In the genomic region with DNA sequence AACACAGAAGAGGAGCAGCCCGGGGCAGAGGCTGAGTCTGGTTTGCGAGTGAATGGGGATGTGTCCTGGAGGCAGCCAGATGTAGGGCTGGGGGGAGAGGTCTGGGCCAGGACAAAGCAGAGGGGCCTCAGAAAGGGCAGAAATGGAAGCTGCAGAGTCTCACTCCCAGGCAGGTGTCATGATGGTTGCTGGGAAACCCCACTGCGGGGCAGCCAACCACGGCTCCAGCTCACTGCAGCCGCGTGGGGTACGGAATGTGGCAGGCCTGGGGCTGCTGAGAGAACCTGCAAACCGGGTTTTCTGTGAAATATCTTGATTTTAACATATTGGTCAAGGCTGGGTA, we compare ENCODE assay signal across 15 cellular contexts. TPM values are rescaled to one million over a fixed set of nuclear protein-coding genes. Genes with fewer than 3 reads are reported as not detected.
A peak's percentile ranks its signal among the peaks of the same experiment; 100 is the strongest.
DNase-seq lines count a peak whose midpoint lies in the region; ATAC-seq, FAIRE-seq and TF ChIP-seq lines count a peak whose summit lies in the region.
"Had no signal": no experiment of that assay in that cellular context is flagged by ENCODE, and none has a peak within 500 bp of the region (broad histone marks: within the 10 kb centered on the region; RNA-seq: fewer than 3 reads in every experiment).

No MANE protein-coding gene starts in this region.

- TF ChIP-seq CTCF in WERI-Rb-1 (IDR thresholded peaks at IDR 0.05; ENCODE audit: low read depth, low read length) (no peak), HepG2 (CRISPR knock-in tag; IDR thresholded peaks at IDR 0.05) (no peak)

- intact Hi-C loops in HepG2 (cut with micrococcal nuclease; ENCODE audit: unreplicated experiment) = no loop called here

- no peaks in the 10 kb centered on the region for H3K79me2 ChIP-seq in HepG2 (ENCODE audit: insufficient read depth, low read length)

- H3K27me3 Mint-ChIP-seq in activated T-cell treated with anti-CD3 and anti-CD28 coated beads, Interleukin-2, amount 50 U/mL, for 4 hours (ENCODE audit: low read depth) = peaks cover 5% of the 10 kb centered on the region
- peaks cover 15 to 40% of the 10 kb centered on the region in 2 donors for H3K27me3 Mint-ChIP-seq in stimulated activated naive B cell treated with anti-CD40 and anti-IgM and Interleukin-4, amounts not matched to agents 10 μg/mL and 1 μg/mL and 100 μg/mL, for 72 hours

- H3K27ac ChIP-seq in WERI-Rb-1 = no peak overlapping the region
- no peak overlapping the region for H3K27ac ChIP-seq in HepG2 (ENCODE audit: extremely low read length, insufficient read depth, low read length)

- TF ChIP-seq EP300 in HepG2 (IDR thresholded peaks at IDR 0.05; ENCODE audit: low read depth in 2 of 2, low read length in 2 of 2) = no peak
- TF ChIP-seq EP300 in HepG2 (CRISPR knock-in tag; IDR thresholded peaks at IDR 0.05; ENCODE audit: borderline replicate concordance) = no peak

- H2AFZ ChIP-seq in HepG2 (ENCODE audit: low read length) = no peak overlapping the region

- H4K20me1 ChIP-seq in HepG2 (ENCODE audit: insufficient read depth, low read length) = no peaks in the 10 kb centered on the region

- TF ChIP-seq RAD21 in HepG2 (CRISPR knock-in tag; IDR thresholded peaks at IDR 0.05) = no peak

- TF ChIP-seq POLR2A in HepG2 (IDR thresholded peaks at IDR 0.05; ENCODE audit: insufficient read depth in 1 of 2, low read depth in 2 of 2, low read length in 2 of 2) = no peak

- no peak overlapping the region for H3K4me2 ChIP-seq in HepG2 (ENCODE audit: low read depth, low read length)

- peak overlapping the region in 1 of 2 donors; percentile 73 for H3K27ac Mint-ChIP-seq in activated naive CD4-positive, alpha-beta T cell treated with anti-CD3 and anti-CD28 coated beads, Interleukin-2, amount 50 U/mL, for 72 hours
- H3K27ac Mint-ChIP-seq in stimulated activated naive B cell treated with anti-CD40 and anti-IgM and Interleukin-4, amounts not matched to agents 10 μg/mL and 1 μg/mL and 100 μg/mL, for 72 hours = no peak overlapping the region
- H3K27ac Mint-ChIP-seq: activated CD4-positive, alpha-beta memory T cell treated with anti-CD3 and anti-CD28 coated beads for 36 hours had no signal

- no peak overlapping the region for H3K9ac ChIP-seq in HepG2 (ENCODE audit: insufficient read depth, low read depth, low read length)

- no peaks in the 10 kb centered on the region for H3K27me3 ChIP-seq in WERI-Rb-1 (ENCODE audit: insufficient read depth, low read depth, severe bottlenecking)
- H3K27me3 ChIP-seq in HepG2 (ENCODE audit: control insufficient read depth in 1 of 2, insufficient read depth in 2 of 2, low read length in 2 of 2) = peaks cover 6 to 65% of the 10 kb centered on the region in 2 experiments

- no peak overlapping the region for H3K4me3 ChIP-seq in WERI-Rb-1 (ENCODE audit: low read depth, low read length)
- no peak overlapping the region for H3K4me3 ChIP-seq in HepG2 (replicated peaks in 1 of 3; ENCODE audit: insufficient read depth in 1 of 3, low read depth in 2 of 3, low read length in 3 of 3)
- H3K4me3 ChIP-seq: skin epidermis had no signal

- DNase-seq in activated T-cell treated with anti-CD3 and anti-CD28 coated beads, Interleukin-2, amount 50 U/mL, for 4 hours = no peak
- no peak for DNase-seq in activated T-cell treated with anti-CD3 and anti-CD28 coated beads, Interleukin-2, amount 50 U/mL, for 1 hour
- no peak for DNase-seq in activated naive CD4-positive, alpha-beta T cell treated with anti-CD3 and anti-CD28 coated beads, Interleukin-2, amount 50 U/mL, for 72 hours (ENCODE audit: low spot score in 2 of 2)
- no peak for DNase-seq in stimulated activated naive B cell treated with anti-CD40 and anti-IgM and Interleukin-4, amounts not matched to agents 10 μg/mL and 1 μg/mL and 100 μg/mL, for 72 hours
- DNase-seq in WERI-Rb-1 = no peak
- DNase-seq in SHP77 treated with DMSO at 0.1 percent for 48 hours (lab: John Stamatoyannopoulos, UW) = no peak
- no peak for DNase-seq in HepG2 (ENCODE audit: low spot score)
- DNase-seq: activated CD4-positive, alpha-beta memory T cell treated with anti-CD3 and anti-CD28 coated beads for 36 hours; kidney glomerular epithelial cell; NCI-H1417 had no signal

- H3K36me3 ChIP-seq in WERI-Rb-1 (peaks cover 3% of the 10 kb centered on the region; the same call in 1 of the 2 replicates), HepG2 (replicated peaks in 1 of 2; ENCODE audit: control insufficient read depth in 1 of 2, insufficient read depth in 2 of 2, low read length in 2 of 2) (no peaks in the 10 kb centered on the region)

- H3K9me3 ChIP-seq in WERI-Rb-1 (ENCODE audit: severe bottlenecking) (no peaks in the 10 kb centered on the region), HepG2 (ENCODE audit: low read length) (no peaks in the 10 kb centered on the region)

- CTCF ChIA-PET in HepG2 (lab: Yijun Ruan, JAX; ENCODE audit: low intra/inter-chr PET ratio, low total read pairs) = no interaction called here

- H3K4me1 Mint-ChIP-seq in activated T-cell treated with anti-CD3 and anti-CD28 coated beads, Interleukin-2, amount 50 U/mL, for 4 hours (ENCODE audit: low read depth) = peaks cover 45% of the 10 kb centered on the region
- H3K4me1 Mint-ChIP-seq in stimulated activated naive B cell treated with anti-CD40 and anti-IgM and Interleukin-4, amounts not matched to agents 10 μg/mL and 1 μg/mL and 100 μg/mL, for 72 hours = peaks cover 38 to 70% of the 10 kb centered on the region in 2 donors

- H3K4me3 Mint-ChIP-seq in activated T-cell treated with anti-CD3 and anti-CD28 coated beads, Interleukin-2, amount 50 U/mL, for 4 hours = no peak overlapping the region
- H3K4me3 Mint-ChIP-seq in stimulated activated naive B cell treated with anti-CD40 and anti-IgM and Interleukin-4, amounts not matched to agents 10 μg/mL and 1 μg/mL and 100 μg/mL, for 72 hours = peak overlapping the region; percentile 47 to 61
- H3K4me3 Mint-ChIP-seq: activated CD4-positive, alpha-beta memory T cell treated with anti-CD3 and anti-CD28 coated beads for 36 hours; neural crest cell had no signal

- no TSS peak for BruUV-seq in HepG2 (replicated peaks; lab: Mats Ljungman, UMichigan)

- no peaks in the 10 kb centered on the region for H3K9me3 Mint-ChIP-seq in activated T-cell treated with anti-CD3 and anti-CD28 coated beads, Interleukin-2, amount 50 U/mL, for 4 hours
- H3K9me3 Mint-ChIP-seq in activated naive CD4-positive, alpha-beta T cell treated with anti-CD3 and anti-CD28 coated beads, Interleukin-2, amount 50 U/mL, for 72 hours = no peaks in the 10 kb centered on the region
- no peaks in the 10 kb centered on the region for H3K9me3 Mint-ChIP-seq in stimulated activated naive B cell treated with anti-CD40 and anti-IgM and Interleukin-4, amounts not matched to agents 10 μg/mL and 1 μg/mL and 100 μg/mL, for 72 hours
- H3K9me3 Mint-ChIP-seq: activated CD4-positive, alpha-beta memory T cell treated with anti-CD3 and anti-CD28 coated beads for 36 hours; neural crest cell had no signal

- H3K36me3 Mint-ChIP-seq in activated T-cell treated with anti-CD3 and anti-CD28 coated beads, Interleukin-2, amount 50 U/mL, for 4 hours (ENCODE audit: insufficient read depth) = no peaks in the 10 kb centered on the region
- H3K36me3 Mint-ChIP-seq in activated naive CD4-positive, alpha-beta T cell treated with anti-CD3 and anti-CD28 coated beads, Interleukin-2, amount 50 U/mL, for 72 hours = no peaks in the 10 kb centered on the region
- peaks cover 0 to 4% of the 10 kb centered on the region in 2 donors for H3K36me3 Mint-ChIP-seq in stimulated activated naive B cell treated with anti-CD40 and anti-IgM and Interleukin-4, amounts not matched to agents 10 μg/mL and 1 μg/mL and 100 μg/mL, for 72 hours
- H3K36me3 Mint-ChIP-seq: activated CD4-positive, alpha-beta memory T cell treated with anti-CD3 and anti-CD28 coated beads for 36 hours had no signal

- in situ Hi-C loops in HepG2 (cut with HindIII; ENCODE audit: extremely low pct_ligation_motif_present, low pct_unique_long_range_greater_than_20kb) = no loop called here

- peaks cover 34% of the 10 kb centered on the region for H3K4me1 ChIP-seq in HepG2 (ENCODE audit: insufficient read depth, low read length)

- ATAC-seq in activated T-cell treated with anti-CD3 and anti-CD28 coated beads, Interleukin-2, amount 50 U/mL, for 4 hours = peak; percentile 41 to 50
- ATAC-seq in HG02642 (IDR thresholded peaks at IDR 0.05; ENCODE audit: poor library complexity, unreplicated experiment) (peak; percentile 40), HepG2 (no peak)
- ATAC-seq in activated naive CD4-positive, alpha-beta T cell treated with anti-CD3 and anti-CD28 coated beads, Interleukin-2, amount 50 U/mL, for 72 hours = peak; percentile 10 to 19
- peak; percentile 38 to 44 for ATAC-seq in stimulated activated naive B cell treated with anti-CD40 and anti-IgM and Interleukin-4, amounts not matched to agents 10 μg/mL and 1 μg/mL and 100 μg/mL, for 72 hours (replicated peaks)

- no peak for FAIRE-seq in HepG2 (lab: Jason Lieb, UNC)
- FAIRE-seq: astrocyte, frontal cortex had no signal

- WGBS in HepG2 (ENCODE audit: low lambda C conversion rate) = 79% methylated on average over 8 of the region's 8 CpGs

- POLR2A ChIA-PET in HepG2 (lab: Yijun Ruan, JAX) = no interaction called here

RNA-seq across cellular contexts. Expression of a gene that starts 57.8 kb away (rescaled TPM):
- total RNA-seq in activated T-cell treated with anti-CD3 and anti-CD28 coated beads, Interleukin-2, amount 50 U/mL, for 4 hours = 10 to 100 TPM; 60.3 to 66.8 (median 63.0) TPM
- 10 to 100 TPM; 33.7 to 80.2 TPM for total RNA-seq in activated naive CD4-positive, alpha-beta T cell treated with anti-CD3 and anti-CD28 coated beads, Interleukin-2, amount 50 U/mL, for 72 hours
- total RNA-seq in HepG2 (2016; rRNA removed; fragmentation: Illumina TruSeq; extraction: Trizol) = 46.7 and 55.0 TPM in 2 replicates
- total RNA-seq in HepG2 (2016; cell fraction: cytosol; rRNA removed; fragmentation: Illumina TruSeq; extraction: Trizol; ENCODE audit: low read depth) = 9.5 and 12.3 TPM in 2 replicates
- total RNA-seq in HepG2 (2016; cell fraction: insoluble cytoplasmic fraction; rRNA removed; fragmentation: Illumina TruSeq; extraction: Trizol) = 45.8 and 52.4 TPM in 2 replicates
- total RNA-seq in HepG2 (2016; cell fraction: membrane; rRNA removed; fragmentation: Illumina TruSeq; extraction: Trizol) = 18.9 and 20.2 TPM in 2 replicates
- 51.3 and 66.0 TPM in 2 replicates for total RNA-seq in HepG2 (2016; cell fraction: nucleus; rRNA removed; fragmentation: Illumina TruSeq; extraction: Trizol)
- polyA plus RNA-seq in HepG2 (2011; rRNA removed) = 47.5 and 53.5 TPM in 2 replicates
- 35.5 and 39.1 TPM in 2 replicates for polyA plus RNA-seq in HepG2 (2011; cell fraction: cytosol; rRNA removed)
- polyA plus RNA-seq in HepG2 (2011; cell fraction: nucleus; rRNA removed) = 268 and 334 TPM in 2 replicates
- 28.1 and 39.6 TPM in 2 replicates for polyA plus RNA-seq in HepG2 (2012)
- 4.3 and 4.6 TPM in 2 replicates for polyA plus RNA-seq in HepG2 (2016; cell fraction: cytosol; fragmentation: Illumina TruSeq; extraction: Trizol; ENCODE audit: low read depth)
- polyA plus RNA-seq in HepG2 (2016; cell fraction: insoluble cytoplasmic fraction; fragmentation: Illumina TruSeq; extraction: Trizol; ENCODE audit: low read depth) = 36.4 and 39.2 TPM in 2 replicates
- 6.8 and 7.1 TPM in 2 replicates for polyA plus RNA-seq in HepG2 (2016; cell fraction: membrane; fragmentation: Illumina TruSeq; extraction: Trizol; ENCODE audit: low read depth)
- 109 and 112 TPM in 2 replicates for polyA plus RNA-seq in HepG2 (2016; cell fraction: nucleus; fragmentation: Illumina TruSeq; extraction: Trizol; ENCODE audit: insufficient read depth, low read depth)
- 105 and 173 TPM in 2 replicates for polyA minus RNA-seq in HepG2 (2011; rRNA and poly(A)+ RNA removed; ENCODE audit: low replicate concordance)
- 15.1 and 21.0 TPM in 2 replicates for polyA minus RNA-seq in HepG2 (2011; cell fraction: cytosol; rRNA and poly(A)+ RNA removed)
- polyA minus RNA-seq in HepG2 (2011; cell fraction: nucleus; rRNA and poly(A)+ RNA removed) = 89.8 and 99.8 TPM in 2 replicates

RNA-seq across cellular contexts. Expression of a gene that starts 57.8 kb away (rescaled TPM):
- total RNA-seq in activated T-cell treated with anti-CD3 and anti-CD28 coated beads, Interleukin-2, amount 50 U/mL, for 4 hours = 10 to 100 TPM; 19.0 to 27.6 (median 21.5) TPM
- 10 to 100 TPM; 21.4 to 29.6 TPM for total RNA-seq in activated naive CD4-positive, alpha-beta T cell treated with anti-CD3 and anti-CD28 coated beads, Interleukin-2, amount 50 U/mL, for 72 hours
- 21.5 and 21.6 TPM in 2 replicates for total RNA-seq in HepG2 (2016; rRNA removed; fragmentation: Illumina TruSeq; extraction: Trizol)
- 4.2 and 5.7 TPM in 2 replicates for total RNA-seq in HepG2 (2016; cell fraction: cytosol; rRNA removed; fragmentation: Illumina TruSeq; extraction: Trizol; ENCODE audit: low read depth)
- total RNA-seq in HepG2 (2016; cell fraction: insoluble cytoplasmic fraction; rRNA removed; fragmentation: Illumina TruSeq; extraction: Trizol) = 19.7 and 21.7 TPM in 2 replicates
- 8.6 and 9.1 TPM in 2 replicates for total RNA-seq in HepG2 (2016; cell fraction: membrane; rRNA removed; fragmentation: Illumina TruSeq; extraction: Trizol)
- 28.4 and 34.8 TPM in 2 replicates for total RNA-seq in HepG2 (2016; cell fraction: nucleus; rRNA removed; fragmentation: Illumina TruSeq; extraction: Trizol)
- polyA plus RNA-seq in HepG2 (2011; rRNA removed) = 11.2 and 12.5 TPM in 2 replicates
- 6.1 and 9.0 TPM in 2 replicates for polyA plus RNA-seq in HepG2 (2011; cell fraction: cytosol; rRNA removed)
- polyA plus RNA-seq in HepG2 (2011; cell fraction: nucleus; rRNA removed) = 22.2 and 25.4 TPM in 2 replicates
- polyA plus RNA-seq in HepG2 (2012) = 12.1 and 13.5 TPM in 2 replicates
- 2.2 and 2.4 TPM in 2 replicates for polyA plus RNA-seq in HepG2 (2016; cell fraction: cytosol; fragmentation: Illumina TruSeq; extraction: Trizol; ENCODE audit: low read depth)
- polyA plus RNA-seq in HepG2 (2016; cell fraction: insoluble cytoplasmic fraction; fragmentation: Illumina TruSeq; extraction: Trizol; ENCODE audit: low read depth) = 19.5 and 20.3 TPM in 2 replicates
- polyA plus RNA-seq in HepG2 (2016; cell fraction: membrane; fragmentation: Illumina TruSeq; extraction: Trizol; ENCODE audit: low read depth) = 4.3 and 4.5 TPM in 2 replicates
- polyA plus RNA-seq in HepG2 (2016; cell fraction: nucleus; fragmentation: Illumina TruSeq; extraction: Trizol; ENCODE audit: insufficient read depth, low read depth) = 37.7 and 42.1 TPM in 2 replicates
- 8.8 and 15.1 TPM in 2 replicates for polyA minus RNA-seq in HepG2 (2011; rRNA and poly(A)+ RNA removed; ENCODE audit: low replicate concordance)
- 4.7 and 4.9 TPM in 2 replicates for polyA minus RNA-seq in HepG2 (2011; cell fraction: cytosol; rRNA and poly(A)+ RNA removed)
- polyA minus RNA-seq in HepG2 (2011; cell fraction: nucleus; rRNA and poly(A)+ RNA removed) = 26.7 and 28.5 TPM in 2 replicates
